ENCODE assay signal across 8 cellular contexts in genomic region chr11:47979378-47980092, GRCh38. TPM values are rescaled to one million over a fixed set of nuclear protein-coding genes. Genes with fewer than 3 reads are reported as not detected.
DNase-seq lines count a peak whose midpoint lies in the region; ATAC-seq and TF ChIP-seq lines count a peak whose summit lies in the region.

No MANE protein-coding gene starts in this region.

- no peak overlapping the region for H2AK5ac ChIP-seq in mesendoderm (ENCODE audit: low read length)

- H3K4me2 ChIP-seq in mesendoderm (ENCODE audit: low read length), result peak overlapping the region; percentile 55

- WGBS in mesendoderm (ENCODE audit: extremely low coverage, insufficient coverage, low lambda C conversion rate), result no CpG with 5 or more reads among the region's 19 CpGs

- peak overlapping the region; percentile 74 for H3K4me3 Mint-ChIP-seq in CD8-positive, alpha-beta T cell

- no peak overlapping the region for H3K23ac ChIP-seq in mesendoderm (ENCODE audit: low read length)

- peak overlapping the region; percentile 52 for H3K27ac Mint-ChIP-seq in CD8-positive, alpha-beta T cell

- TF ChIP-seq POLR2A in NB4 (IDR thresholded peaks at IDR 0.05; ENCODE audit: extremely low read depth, insufficient read length), result no peak

- H2BK15ac ChIP-seq in mesendoderm (replicated peaks; ENCODE audit: low read depth), result no peak overlapping the region

- no peaks in the 10 kb centered on the region for H3K27me3 ChIP-seq in CD8-positive, alpha-beta T cell (ENCODE audit: insufficient read depth, low read length)
- H3K27me3 ChIP-seq in mesendoderm (ENCODE audit: insufficient read depth, low read length, poor library complexity), result no peaks in the 10 kb centered on the region

- no peak overlapping the region for H4K8ac ChIP-seq in mesendoderm (ENCODE audit: low read depth, low read length)

- peaks cover 36% of the 10 kb centered on the region for H3K4me1 Mint-ChIP-seq in CD8-positive, alpha-beta T cell (ENCODE audit: low read depth)

- no peak for TF ChIP-seq CTCF in CD8-positive, alpha-beta T cell (IDR thresholded peaks at IDR 0.05)
- TF ChIP-seq CTCF in NB4 (IDR thresholded peaks at IDR 0.05; ENCODE audit: low read depth, low read length) (no peak), choroid plexus epithelial cell (conservative IDR thresholded peaks at IDR 0.05; ENCODE audit: low read depth, low read length) (no peak)

- intact Hi-C loops in CD8-positive, alpha-beta T cell (cut with DNase I, micrococcal nuclease), result loop anchor here (1.0 to 5.0 kb wide), 5 partner anchors 19 to 78 kb away; no protein-coding TSS in a partner anchor

- POLR2A ChIA-PET in CD8-positive, alpha-beta T cell (lab: Charles Lee), result interaction anchor here (0.8 to 1.4 kb wide), 3 partner anchors 15 to 76 kb away, joined by 3 to 6 read pairs (median 4); no protein-coding TSS in a partner anchor

- H3K27ac ChIP-seq in CD8-positive, alpha-beta T cell (ENCODE audit: low read depth, low read length), result no peak overlapping the region
- H3K27ac ChIP-seq in mesendoderm (ENCODE audit: low read depth, low read length), result peak overlapping the region; percentile 81

- peak overlapping the region; percentile 56 for H3K4ac ChIP-seq in mesendoderm (ENCODE audit: low read depth, low read length)

- H4K5ac ChIP-seq in mesendoderm (ENCODE audit: low read length), result no peak overlapping the region

- no peaks in the 10 kb centered on the region for H3K9me3 ChIP-seq in CD8-positive, alpha-beta T cell (ENCODE audit: low read length)

- peaks cover 7% of the 10 kb centered on the region for H3K79me1 ChIP-seq in mesendoderm (ENCODE audit: low read length)

- peak overlapping the region; percentile 91 for H3K18ac ChIP-seq in mesendoderm (ENCODE audit: low read length)

- H3K4me1 ChIP-seq in CD8-positive, alpha-beta T cell (ENCODE audit: insufficient read depth, low read length), result peaks cover 30% of the 10 kb centered on the region
- H3K4me1 ChIP-seq in mesendoderm (ENCODE audit: control insufficient read depth, low read depth, low read length), result peaks cover 3% of the 10 kb centered on the region

- no peaks in the 10 kb centered on the region for H3K27me3 Mint-ChIP-seq in CD8-positive, alpha-beta T cell (ENCODE audit: low read depth)

- peak overlapping the region; percentile 45 for H2BK5ac ChIP-seq in mesendoderm (ENCODE audit: low read length)

- H3K36me3 Mint-ChIP-seq in CD8-positive, alpha-beta T cell, result peaks cover 8% of the 10 kb centered on the region

- CTCF ChIA-PET in CD8-positive, alpha-beta T cell (lab: Charles Lee), result interaction anchor here (0.8 to 3.0 kb wide), 5 partner anchors 15 to 130 kb away, joined by 3 to 14 read pairs (median 3); no protein-coding TSS in a partner anchor

- peaks cover 13% of the 10 kb centered on the region for H3K79me2 ChIP-seq in mesendoderm (ENCODE audit: control insufficient read depth, insufficient read depth, low read length)

- H3K36me3 ChIP-seq in CD8-positive, alpha-beta T cell (ENCODE audit: insufficient read depth, low read length), result no peaks in the 10 kb centered on the region
- no peaks in the 10 kb centered on the region for H3K36me3 ChIP-seq in mesendoderm (ENCODE audit: control insufficient read depth, insufficient read depth, low read length)

- peak overlapping the region; percentile 65 for H3K9ac ChIP-seq in mesendoderm (ENCODE audit: low read length)

- ATAC-seq in CD8-positive, alpha-beta T cell, result no peak
- ATAC-seq in GM21447 (IDR thresholded peaks at IDR 0.05; ENCODE audit: unreplicated experiment), result no peak
- no peak for ATAC-seq in GM18909 (IDR thresholded peaks at IDR 0.05; ENCODE audit: poor library complexity, unreplicated experiment)

- H2BK120ac ChIP-seq in mesendoderm (ENCODE audit: low read depth, low read length), result peak overlapping the region; percentile 46

- H3K9me3 Mint-ChIP-seq in CD8-positive, alpha-beta T cell, result no peaks in the 10 kb centered on the region

- no peak for DNase-seq in CD8-positive, alpha-beta T cell
- DNase-seq in NB4 (ENCODE audit: low read depth) (peak; percentile 36), choroid plexus epithelial cell (ENCODE audit: low read depth) (no peak), mesendoderm (peak; percentile 94), hepatic stellate cell (ENCODE audit: low spot score) (no peak), SIG-M5 (lab: John Stamatoyannopoulos, UW) (no peak)

- H3K56ac ChIP-seq in mesendoderm (ENCODE audit: low read length), result peak overlapping the region; percentile 85

- H3K4me3 ChIP-seq in CD8-positive, alpha-beta T cell (ENCODE audit: low read depth, low read length), result peak overlapping the region; percentile 20
- H3K4me3 ChIP-seq in NB4 (ENCODE audit: low read depth, low read length) (no peak overlapping the region), choroid plexus epithelial cell (ENCODE audit: low read depth, low read length) (peak overlapping the region; percentile 74), mesendoderm (ENCODE audit: low read length) (peak overlapping the region; percentile 3)

RNA-seq across cellular contexts. Expression of gene PTPRJ, which starts 0.8 kb away (rescaled TPM):
- 10 to 100 TPM; 26.9 to 31.4 TPM for total RNA-seq in CD8-positive, alpha-beta T cell
- 8.7 TPM for polyA plus RNA-seq in mesendoderm (2013, experiment 1 of 2)
- polyA plus RNA-seq in mesendoderm (2013, experiment 2 of 2), result 8.4 TPM

Comparison
In these comparisons a context has a peak if more than half of its experiments do, and no peak if none do; other contexts are left out.
1. DNase-seq: peak in NB4 (single experiment) and mesendoderm (single experiment); none in CD8-positive, alpha-beta T cell (0 of 7), choroid plexus epithelial cell (single experiment), hepatic stellate cell (single experiment) and SIG-M5 (single experiment).